In the genomic region with DNA sequence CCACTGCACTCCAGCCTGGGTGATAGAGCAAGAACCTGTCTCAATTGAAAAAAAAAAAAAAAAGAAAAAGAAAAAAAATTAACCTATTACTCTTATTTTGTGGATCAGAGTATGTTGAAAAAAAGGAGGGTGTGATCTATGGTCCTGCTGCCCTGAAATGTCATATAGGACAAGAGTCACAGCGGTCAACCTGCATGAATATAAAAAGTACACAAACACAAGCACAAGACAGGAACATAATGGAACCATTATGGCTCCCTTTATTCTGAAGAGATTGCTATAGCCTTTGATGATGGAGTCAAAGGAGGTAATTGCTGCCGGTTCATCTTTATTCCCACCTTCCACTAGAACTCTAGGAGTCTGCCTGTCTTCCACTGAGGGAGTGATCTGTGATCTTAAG, we compare ENCODE assay signal across 18 cellular contexts.
"Had no signal": no experiment of that assay in that cellular context is flagged by ENCODE, and none has a peak within 500 bp of the region (broad histone marks: within the 10 kb centered on the region; RNA-seq: fewer than 3 reads in every experiment).

No MANE protein-coding gene starts in this region.

- ATAC-seq: activated CD4-positive, alpha-beta T cell treated with anti-CD3 and anti-CD28 coated beads for 36 hours; activated naive CD4-positive, alpha-beta T cell treated with anti-CD3 and anti-CD28 coated beads, Interleukin-2, amount 50 U/mL, for 72 hours; naive thymus-derived CD4-positive, alpha-beta T cell; psoas muscle; WTC11 had no signal

- H3K36me3 Mint-ChIP-seq: activated naive CD4-positive, alpha-beta T cell treated with anti-CD3 and anti-CD28 coated beads, Interleukin-2, amount 50 U/mL, for 72 hours; naive thymus-derived CD4-positive, alpha-beta T cell; neural progenitor cell; WTC11 had no signal

- H3K4me1 Mint-ChIP-seq: activated CD4-positive, alpha-beta T cell treated with anti-CD3 and anti-CD28 coated beads for 36 hours; naive thymus-derived CD4-positive, alpha-beta T cell had no signal

- H3K36me3 ChIP-seq: left lung, neural progenitor cell had no signal

- H2AFZ ChIP-seq: neural progenitor cell had no signal

- H3K4me3 ChIP-seq: left lung, neural progenitor cell, psoas muscle, skin epidermis had no signal

- H3K9me3 ChIP-seq: left lung, psoas muscle had no signal

- H3K4me3 Mint-ChIP-seq: activated CD4-positive, alpha-beta T cell treated with anti-CD3 and anti-CD28 coated beads for 36 hours; activated T-helper 1 cell treated with anti-CD3 and anti-CD28 coated beads, Interleukin-12 subunit alpha, Interleukin-12 subunit beta, Interleukin-2, Interleukin-4 antibody, amounts not matched to agents 30 ng/mL and 10 ng/mL and 1 ng/mL, durations not matched to agents 14 hours and 24 hours and 36 hours; naive thymus-derived CD4-positive, alpha-beta T cell; neural progenitor cell; T-helper 2 cell treated with Interferon-gamma antibody and Interleukin-4, amounts not matched to agents 5 μg/mL and 100 μg/mL, for 36 hours; WTC11 had no signal

- H3K27ac ChIP-seq: left lung, neural progenitor cell, psoas muscle, skin epidermis had no signal

- DNase-seq: activated CD4-positive, alpha-beta T cell treated with anti-CD3 and anti-CD28 coated beads for 36 hours; activated CD4-positive, alpha-beta T cell treated with anti-CD3 and anti-CD28 coated beads, Interleukin-2, amount 50 U/mL, for 48 hours; activated gamma-delta T cell treated with Interleukin-2 at 50 U/mL for 16 hours; caudate nucleus; erythroblast; foreskin melanocyte; glutamatergic neuron; kidney; naive thymus-derived CD4-positive, alpha-beta T cell; stimulated activated CD4-positive, alpha-beta T cell treated with anti-CD3 and anti-CD28 coated beads, Interleukin-4, amount 100 ng/mL, for 1 hour had no signal

- H3K27ac Mint-ChIP-seq: activated CD4-positive, alpha-beta T cell treated with anti-CD3 and anti-CD28 coated beads for 36 hours; activated naive CD4-positive, alpha-beta T cell treated with anti-CD3 and anti-CD28 coated beads, Interleukin-2, amount 50 U/mL, for 72 hours; activated T-helper 1 cell treated with anti-CD3 and anti-CD28 coated beads, Interleukin-12 subunit alpha, Interleukin-12 subunit beta, Interleukin-2, Interleukin-4 antibody, amounts not matched to agents 30 ng/mL and 10 ng/mL and 1 ng/mL, durations not matched to agents 14 hours and 24 hours and 36 hours; naive thymus-derived CD4-positive, alpha-beta T cell; neural progenitor cell; T-helper 2 cell treated with Interferon-gamma antibody and Interleukin-4, amounts not matched to agents 5 μg/mL and 100 μg/mL, for 36 hours; WTC11 had no signal

- H3K27me3 Mint-ChIP-seq: activated CD4-positive, alpha-beta T cell treated with anti-CD3 and anti-CD28 coated beads for 36 hours had no signal

- H3K4me1 ChIP-seq: left lung, neural progenitor cell, psoas muscle had no signal

- H3K27me3 ChIP-seq: left lung, neural progenitor cell had no signal

- H3K4me2 ChIP-seq: neural progenitor cell had no signal

- H3K9me3 Mint-ChIP-seq: activated naive CD4-positive, alpha-beta T cell treated with anti-CD3 and anti-CD28 coated beads, Interleukin-2, amount 50 U/mL, for 72 hours; activated T-helper 1 cell treated with anti-CD3 and anti-CD28 coated beads, Interleukin-12 subunit alpha, Interleukin-12 subunit beta, Interleukin-2, Interleukin-4 antibody, amounts not matched to agents 30 ng/mL and 10 ng/mL and 1 ng/mL, durations not matched to agents 14 hours and 24 hours and 36 hours; naive thymus-derived CD4-positive, alpha-beta T cell; neural progenitor cell; T-helper 2 cell treated with Interferon-gamma antibody and Interleukin-4, amounts not matched to agents 5 μg/mL and 100 μg/mL, for 36 hours; WTC11 had no signal
